ENCODE assay signal across 14 cellular contexts in genomic region chr3:148528024-148528423, GRCh38.
"Had no signal": no experiment of that assay in that cellular context is flagged by ENCODE, and none has a peak within 500 bp of the region (broad histone marks: within the 10 kb centered on the region; RNA-seq: fewer than 3 reads in every experiment).

No MANE protein-coding gene starts in this region.

- H3K4me3 ChIP-seq: coronary artery, psoas muscle, sigmoid colon, upper lobe of left lung had no signal

- DNase-seq: activated CD4-positive, alpha-beta T cell treated with anti-CD3 and anti-CD28 coated beads, Interleukin-2, amount 50 U/mL, for 4 hours; activated effector memory CD4-positive, alpha-beta T cell treated with anti-CD3 and anti-CD28 coated beads, Interleukin-2, amount 50 U/mL, for 16 hours; activated T-cell treated with anti-CD3 and anti-CD28 coated beads, Interleukin-2, amount 50 U/mL, for 24 hours; anterior cingulate cortex; effector CD4-positive, alpha-beta T cell; immature natural killer cell; nephron progenitor cell; psoas muscle; sigmoid colon; stimulated activated CD4-positive, alpha-beta T cell treated with anti-CD3 and anti-CD28 coated beads, Interleukin-4, amount 100 ng/mL, for 1 hour; stimulated activated CD8-positive, alpha-beta memory T cell treated with anti-CD3 and anti-CD28 coated beads, Interleukin-4, amount 100 ng/mL, for 48 hours; SW 1271; upper lobe of left lung had no signal

- H3K9me3 ChIP-seq: psoas muscle, upper lobe of left lung had no signal

- H3K4me1 ChIP-seq: psoas muscle, upper lobe of left lung had no signal

- H3K27ac ChIP-seq: coronary artery, psoas muscle, sigmoid colon, upper lobe of left lung had no signal

- H3K27me3 ChIP-seq: sigmoid colon, upper lobe of left lung had no signal

- H3K36me3 ChIP-seq: sigmoid colon, upper lobe of left lung had no signal
